ENCODE assay signal across 21 cellular contexts in genomic region chr10:110307805-110308204, GRCh38. TPM values are rescaled to one million over a fixed set of nuclear protein-coding genes. Genes with fewer than 3 reads are reported as not detected.
DNase-seq lines count a peak whose midpoint lies in the region; ATAC-seq and TF ChIP-seq lines count a peak whose summit lies in the region.
"Had no signal": no experiment of that assay in that cellular context is flagged by ENCODE, and none has a peak within 500 bp of the region (broad histone marks: within the 10 kb centered on the region; RNA-seq: fewer than 3 reads in every experiment).

No MANE protein-coding gene starts in this region.

- H3K27ac ChIP-seq in RWPE1 (peak overlapping the region; percentile 32), epithelial cell of prostate (peak overlapping the region; percentile 4)

- CTCF ChIA-PET in RWPE1 (lab: Yijun Ruan, JAX), result interaction anchor here (0.6 to 2.5 kb wide), 4 partner anchors 191 to 292 kb away, joined by 4 to 18 read pairs (median 6); no protein-coding TSS in a partner anchor

- POLR2A ChIA-PET in RWPE1 (lab: Yijun Ruan, JAX; ENCODE audit: low non-redundant PET), result no interaction called here

- no peak for TF ChIP-seq CTCF in RWPE1 (conservative IDR thresholded peaks at IDR 0.05; ENCODE audit: low read depth)

- ATAC-seq in HG03521 (IDR thresholded peaks at IDR 0.05; ENCODE audit: unreplicated experiment) (no peak), GM19035 (IDR thresholded peaks at IDR 0.05; ENCODE audit: unreplicated experiment) (no peak)
- ATAC-seq: HCT116, SK-N-SH treated with all-trans-retinoic acid at 6 μM for 48 hours had no signal

- peak; percentile 27 for DNase-seq in EH (ENCODE audit: low read depth)
- peak; percentile 48 for DNase-seq in HT1080 (ENCODE audit: low read depth)
- no peak for DNase-seq in RWPE1 (ENCODE audit: low spot score)
- no peak for DNase-seq in epithelial cell of prostate (ENCODE audit: low read depth, low spot score)
- no peak for DNase-seq in activated CD4-positive, alpha-beta T cell treated with anti-CD3 and anti-CD28 coated beads for 48 hours
- no peak for DNase-seq in NCI-H1436 treated with DMSO at 0.1 percent for 48 hours (lab: John Stamatoyannopoulos, UW)
- DNase-seq: BE2C, DMS79, Kasumi-1, NCI-H1092, NCI-H1436, NCI-H1930, NCI-H345, NCI-H524 treated with DMSO at 0.1 percent for 48 hours, NCI-H82, RPMI8226, SIG-M5 had no signal

RNA-seq across cellular contexts. Expression of gene SMNDC1, which starts 3.1 kb away (rescaled TPM):
- 7.0 and 8.6 TPM in 2 replicates for total RNA-seq in HT1080 (2014; rRNA removed; shearing (Covaris generic))
- 29.2 and 32.0 TPM in 2 replicates for polyA plus RNA-seq in HT1080 (2015; cell fraction: cytosol; rRNA removed)
- 33.8 and 35.8 TPM in 2 replicates for polyA plus RNA-seq in HT1080 (2015; cell fraction: nucleus; rRNA removed)

Comparison
In these comparisons a context has a peak if more than half of its experiments do, and no peak if none do; other contexts are left out.
1. DNase-seq: peak in EH (single experiment) and HT1080 (single experiment); none in RWPE1 (single experiment), epithelial cell of prostate (single experiment), activated CD4-positive, alpha-beta T cell treated with anti-CD3 and anti-CD28 coated beads for 48 hours (single experiment) and NCI-H1436 treated with DMSO at 0.1 percent for 48 hours (single experiment).